29 cellular contexts compared by ENCODE assay signal in the genomic region with DNA sequence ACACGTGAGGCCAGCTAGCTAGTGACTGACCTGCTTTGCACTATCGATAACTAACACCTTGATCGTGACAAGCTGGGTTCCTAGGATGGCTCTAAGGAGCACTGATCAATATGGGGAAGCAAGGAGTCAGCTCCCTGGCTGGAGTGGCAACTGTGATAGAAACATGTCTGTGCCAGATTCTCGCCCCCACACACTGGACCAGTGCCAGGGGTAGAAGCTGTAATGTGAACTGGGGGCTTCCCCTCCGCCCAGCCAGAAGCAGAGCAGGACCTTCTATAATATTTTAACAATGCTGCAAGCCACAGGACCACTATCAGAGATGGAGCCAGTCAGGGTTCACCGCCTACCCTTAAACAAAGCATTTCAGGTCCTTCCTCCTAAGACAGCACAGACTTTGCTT.
DNase-seq lines count a peak whose midpoint lies in the region; FAIRE-seq and TF ChIP-seq lines count a peak whose summit lies in the region.
"Had no signal": no experiment of that assay in that cellular context is flagged by ENCODE, and none has a peak within 500 bp of the region (broad histone marks: within the 10 kb centered on the region; RNA-seq: fewer than 3 reads in every experiment).

No MANE protein-coding gene starts in this region.

- H3K27ac ChIP-seq in breast epithelium (no peak overlapping the region), layer of hippocampus (ENCODE audit: low read depth, low read length) (peak overlapping the region; percentile 47)
- H3K27ac ChIP-seq: HL-60, SJSA1 had no signal

- H3K4me1 Mint-ChIP-seq in MCF 10A (ENCODE audit: insufficient read depth, unreplicated experiment): no peaks in the 10 kb centered on the region

- H3K27ac Mint-ChIP-seq in MCF 10A (ENCODE audit: low read depth, unreplicated experiment): no peak overlapping the region
- H3K27ac Mint-ChIP-seq: CD14-positive monocyte; CD8-positive, alpha-beta memory T cell; GM23338 had no signal

- intact Hi-C loops in MCF 10A (cut with micrococcal nuclease): no loop called here
- intact Hi-C loops in breast epithelium (cut with DNase I; ENCODE audit: low total_unique reads): no loop called here

- H3K4me3 ChIP-seq in breast epithelium: no peak overlapping the region
- H3K4me3 ChIP-seq: GM23338, HAP-1, K562, SJSA1 had no signal

- CTCF ChIA-PET in MCF 10A (lab: Yijun Ruan, JAX): no interaction called here

- no peaks in the 10 kb centered on the region for H3K4me1 ChIP-seq in breast epithelium
- H3K4me1 ChIP-seq: HAP-1, SJSA1 had no signal

- DNase-seq in NCI-H1092 treated with DMSO at 0.1 percent for 48 hours (lab: John Stamatoyannopoulos, UW) (peak; percentile 45), NCI-H1092 (lab: John Stamatoyannopoulos, UW) (no peak), MCF 10A (ENCODE audit: unreplicated experiment) (peak; percentile 14), breast epithelium (ENCODE audit: low spot score in 2 of 2) (no peak), HTR-8/SVneo (ENCODE audit: insufficient read length, low spot score) (no peak), NOMO-1 treated with DMSO at 0.1 percent for 48 hours (lab: John Stamatoyannopoulos, UW; ENCODE audit: unreplicated experiment) (no peak)
- DNase-seq: 8988T; ACHN; BE2C; CD8-positive, alpha-beta memory T cell; Kasumi-1; MV-4-11; NCI-H1694; NCI-H2029 treated with DMSO at 0.1 percent for 48 hours; NCI-H2171; NCI-H345; NCI-H524; NCI-H774; Right ventricle myocardium superior; RPMI8226 had no signal

- FAIRE-seq in HTR-8/SVneo (lab: Jason Lieb, UNC): no peak
- FAIRE-seq: G401.6, HepG2, K562 had no signal

- H3K9me3 Mint-ChIP-seq in MCF 10A (ENCODE audit: unreplicated experiment): no peaks in the 10 kb centered on the region
- H3K9me3 Mint-ChIP-seq: CD14-positive monocyte; CD8-positive, alpha-beta memory T cell; GM23338 had no signal

- H3K36me3 ChIP-seq in breast epithelium: no peaks in the 10 kb centered on the region
- H3K36me3 ChIP-seq: BE2C, HAP-1, SJSA1 had no signal

- peaks cover 56% of the 10 kb centered on the region for H3K27me3 Mint-ChIP-seq in MCF 10A (ENCODE audit: insufficient read depth, unreplicated experiment)

- no peak overlapping the region for H3K4me3 Mint-ChIP-seq in MCF 10A (ENCODE audit: unreplicated experiment)
- H3K4me3 Mint-ChIP-seq: CD14-positive monocyte; CD8-positive, alpha-beta memory T cell; GM23338 had no signal

- peaks cover 5% of the 10 kb centered on the region for H3K36me3 Mint-ChIP-seq in MCF 10A (ENCODE audit: insufficient read depth, unreplicated experiment)
- H3K36me3 Mint-ChIP-seq: CD14-positive monocyte had no signal

- TF ChIP-seq CTCF in MCF 10A (IDR thresholded peaks at IDR 0.05; ENCODE audit: unreplicated experiment) (no peak), breast epithelium (IDR thresholded peaks at IDR 0.05) (no peak)

- no TSS peak for BruUV-seq in MCF 10A (replicated peaks; lab: Mats Ljungman, UMichigan)

- H3K27me3 ChIP-seq in breast epithelium (no peaks in the 10 kb centered on the region), layer of hippocampus (ENCODE audit: control insufficient read depth, insufficient read depth, low read length) (no peaks in the 10 kb centered on the region)
- H3K27me3 ChIP-seq: BE2C, SJSA1 had no signal

- H3K9me3 ChIP-seq in breast epithelium: no peaks in the 10 kb centered on the region
- H3K9me3 ChIP-seq: BE2C, HAP-1, SJSA1 had no signal

- POLR2A ChIA-PET in MCF 10A (lab: Yijun Ruan, JAX): interaction anchor here (0.6 kb wide), 1 partner anchor 134 kb away, joined by 4 read pairs; no protein-coding TSS in a partner anchor

- no peak for TF ChIP-seq POLR2A in breast epithelium (IDR thresholded peaks at IDR 0.05)

Comparison
In these comparisons a context has a peak if more than half of its experiments do, and no peak if none do; other contexts are left out.
1. DNase-seq: peak in NCI-H1092 treated with DMSO at 0.1 percent for 48 hours (single experiment) and MCF 10A (single experiment); none in NCI-H1092 (single experiment), breast epithelium (0 of 2), HTR-8/SVneo (single experiment) and NOMO-1 treated with DMSO at 0.1 percent for 48 hours (single experiment).